1 cellular context compared by ENCODE assay signal in the genomic region with DNA sequence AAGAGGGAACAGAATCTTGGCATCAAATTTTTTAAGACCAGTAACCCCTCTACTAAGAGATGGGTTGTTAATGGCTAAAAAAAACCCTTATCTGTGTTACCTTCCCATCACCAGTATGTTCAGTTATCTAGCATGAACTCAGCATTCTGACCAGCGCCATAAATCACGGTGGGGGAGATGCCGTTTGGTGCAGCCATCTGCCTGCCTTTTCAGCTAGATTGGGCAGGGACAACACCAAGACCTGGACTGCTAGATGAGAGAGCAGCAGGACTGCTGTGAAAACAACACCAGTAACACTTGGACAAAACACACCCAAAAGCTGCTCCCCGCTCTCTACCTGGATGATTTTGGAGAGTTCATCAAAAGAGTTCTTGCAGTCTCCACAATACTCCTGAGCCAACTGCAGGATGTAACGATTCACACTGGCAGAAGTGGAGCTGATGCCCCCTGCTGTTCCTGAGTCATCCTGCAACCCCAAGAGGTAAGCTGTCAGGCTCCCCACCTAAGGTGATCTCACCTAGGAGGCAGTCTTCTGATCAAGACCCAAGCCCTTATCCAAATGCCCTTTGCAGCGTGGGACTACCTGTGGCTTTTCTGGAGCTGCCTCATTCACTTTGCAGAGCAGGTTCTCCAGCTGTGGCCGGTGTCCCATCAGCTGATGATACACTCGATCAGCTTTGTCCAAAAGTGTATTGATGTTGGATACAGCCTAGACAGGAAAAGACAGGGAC.
TF ChIP-seq lines count a peak whose summit lies in the region.

No MANE protein-coding gene starts in this region.

TF ChIP-seq in WTC11, 78 proteins besides CTCF, POLR2A, EP300 and RAD21 (continued from another document):
- TF ChIP-seq ARID4B (CRISPR knock-in tag; IDR thresholded peaks at IDR 0.05; ENCODE audit: borderline replicate concordance), result no peak
- TF ChIP-seq, protein P1, sequence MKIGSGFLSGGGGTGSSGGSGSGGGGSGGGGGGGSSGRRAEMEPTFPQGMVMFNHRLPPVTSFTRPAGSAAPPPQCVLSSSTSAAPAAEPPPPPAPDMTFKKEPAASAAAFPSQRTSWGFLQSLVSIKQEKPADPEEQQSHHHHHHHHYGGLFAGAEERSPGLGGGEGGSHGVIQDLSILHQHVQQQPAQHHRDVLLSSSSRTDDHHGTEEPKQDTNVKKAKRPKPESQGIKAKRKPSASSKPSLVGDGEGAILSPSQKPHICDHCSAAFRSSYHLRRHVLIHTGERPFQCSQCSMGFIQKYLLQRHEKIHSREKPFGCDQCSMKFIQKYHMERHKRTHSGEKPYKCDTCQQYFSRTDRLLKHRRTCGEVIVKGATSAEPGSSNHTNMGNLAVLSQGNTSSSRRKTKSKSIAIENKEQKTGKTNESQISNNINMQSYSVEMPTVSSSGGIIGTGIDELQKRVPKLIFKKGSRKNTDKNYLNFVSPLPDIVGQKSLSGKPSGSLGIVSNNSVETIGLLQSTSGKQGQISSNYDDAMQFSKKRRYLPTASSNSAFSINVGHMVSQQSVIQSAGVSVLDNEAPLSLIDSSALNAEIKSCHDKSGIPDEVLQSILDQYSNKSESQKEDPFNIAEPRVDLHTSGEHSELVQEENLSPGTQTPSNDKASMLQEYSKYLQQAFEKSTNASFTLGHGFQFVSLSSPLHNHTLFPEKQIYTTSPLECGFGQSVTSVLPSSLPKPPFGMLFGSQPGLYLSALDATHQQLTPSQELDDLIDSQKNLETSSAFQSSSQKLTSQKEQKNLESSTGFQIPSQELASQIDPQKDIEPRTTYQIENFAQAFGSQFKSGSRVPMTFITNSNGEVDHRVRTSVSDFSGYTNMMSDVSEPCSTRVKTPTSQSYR (CRISPR knock-in tag; IDR thresholded peaks at IDR 0.05), result no peak
- no peak for TF ChIP-seq ZBTB21 (CRISPR knock-in tag; IDR thresholded peaks at IDR 0.05; ENCODE audit: borderline replicate concordance)
- TF ChIP-seq USF2 (CRISPR knock-in tag; IDR thresholded peaks at IDR 0.05), result no peak
- no peak for TF ChIP-seq AFF4 (CRISPR knock-in tag; IDR thresholded peaks at IDR 0.05; ENCODE audit: borderline replicate concordance)
- no peak for TF ChIP-seq ERG (CRISPR knock-in tag; IDR thresholded peaks at IDR 0.05)
- no peak for TF ChIP-seq ZNF671 (CRISPR knock-in tag; IDR thresholded peaks at IDR 0.05)
